Comparison of ENCODE assay signal across 17 cellular contexts in the genomic region with DNA sequence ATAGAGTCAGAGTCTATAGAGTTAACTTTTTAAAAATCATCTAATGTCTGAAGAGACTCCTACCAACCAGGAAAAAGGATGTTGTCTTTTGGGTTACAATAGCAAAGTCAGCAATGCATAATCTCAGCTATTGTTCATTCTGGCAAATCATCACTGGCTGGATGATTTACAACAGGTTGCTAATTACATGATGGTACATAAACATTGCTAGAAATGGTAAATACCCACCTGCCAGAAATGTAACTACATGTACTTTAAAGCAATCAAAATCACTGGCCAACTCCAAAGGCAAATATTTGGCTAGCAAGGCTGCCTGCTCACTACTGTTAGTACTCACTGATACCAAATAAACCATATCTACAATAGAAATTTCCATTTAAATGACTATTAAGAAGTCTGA.
DNase-seq lines count a peak whose midpoint lies in the region; ATAC-seq and TF ChIP-seq lines count a peak whose summit lies in the region.
"Had no signal": no experiment of that assay in that cellular context is flagged by ENCODE, and none has a peak within 500 bp of the region (broad histone marks: within the 10 kb centered on the region; RNA-seq: fewer than 3 reads in every experiment).

No MANE protein-coding gene starts in this region.

- H3K4me1 ChIP-seq in prostate gland (replicated peaks) = peaks cover 5% of the 10 kb centered on the region
- peaks cover 0 to 6% of the 10 kb centered on the region in 2 donors for H3K4me1 ChIP-seq in naive thymus-derived CD4-positive, alpha-beta T cell (ENCODE audit: control insufficient read depth in 2 of 2, insufficient read depth in 2 of 2, low read length in 2 of 2)

- no peak for TF ChIP-seq POLR2A in prostate gland (IDR thresholded peaks at IDR 0.05)

- ATAC-seq in WTC11 = peak; percentile 18; the same call in 1 of the 2 replicates
- ATAC-seq in naive thymus-derived CD4-positive, alpha-beta T cell = no peak

- intact Hi-C loops in prostate gland (cut with DNase I) = no loop called here
- intact Hi-C loops in naive thymus-derived CD4-positive, alpha-beta T cell (cut with micrococcal nuclease) = no loop called here

- peaks cover 58% of the 10 kb centered on the region for H3K4me1 Mint-ChIP-seq in WTC11
- H3K4me1 Mint-ChIP-seq in naive thymus-derived CD4-positive, alpha-beta T cell = peaks cover 18 to 78% (median 56%) of the 10 kb centered on the region in 7 donors

- H3K27me3 ChIP-seq in prostate gland (replicated peaks; ENCODE audit: insufficient read depth) = no peaks in the 10 kb centered on the region
- no peaks in the 10 kb centered on the region for H3K27me3 ChIP-seq in naive thymus-derived CD4-positive, alpha-beta T cell (ENCODE audit: control insufficient read depth in 2 of 2, insufficient read depth in 2 of 2, low read length in 2 of 2)
- H3K27me3 ChIP-seq: BE2C, cardiac muscle cell, suprapubic skin had no signal

- no peaks in the 10 kb centered on the region for H3K36me3 Mint-ChIP-seq in WTC11
- H3K36me3 Mint-ChIP-seq in naive thymus-derived CD4-positive, alpha-beta T cell = peaks cover 0 to 4% (median 0%) of the 10 kb centered on the region in 5 donors

- H3K4me3 Mint-ChIP-seq in WTC11 = no peak overlapping the region
- no peak overlapping the region for H3K4me3 Mint-ChIP-seq in naive thymus-derived CD4-positive, alpha-beta T cell

- peak; percentile 55 for DNase-seq in NCI-H1092 (lab: John Stamatoyannopoulos, UW)
- peak; percentile 89 for DNase-seq in NCI-H2081 treated with DMSO at 0.1 percent for 48 hours (lab: John Stamatoyannopoulos, UW)
- no peak for DNase-seq in WTC11 (ENCODE audit: low spot score)
- peak; percentile 55 for DNase-seq in prostate gland (ENCODE audit: low spot score)
- no peak for DNase-seq in AG08396 (ENCODE audit: low spot score)
- DNase-seq in NCI-H226 = no peak
- no peak for DNase-seq in naive thymus-derived CD4-positive, alpha-beta T cell
- DNase-seq: activated CD4-positive, alpha-beta T cell treated with anti-CD3 and anti-CD28 coated beads, Interleukin-2, amount 50 U/mL, for 4 hours; BE2C; effector CD4-positive, alpha-beta T cell; hippocampal formation; NCI-H446; occipital lobe; stimulated activated CD4-positive, alpha-beta T cell treated with anti-CD3 and anti-CD28 coated beads, Interleukin-4, amount 100 ng/mL, for 24 hours; stimulated activated CD8-positive, alpha-beta memory T cell treated with anti-CD3 and anti-CD28 coated beads, Interleukin-4, amount 100 ng/mL, for 48 hours had no signal

- POLR2A ChIA-PET in WTC11 (lab: Charles Lee) = no interaction called here
- POLR2A ChIA-PET in naive thymus-derived CD4-positive, alpha-beta T cell (lab: Charles Lee) = no interaction called here

- H3K27ac Mint-ChIP-seq in WTC11 = peak overlapping the region; percentile 20; the same call in 1 of the 2 replicates
- no peak overlapping the region for H3K27ac Mint-ChIP-seq in naive thymus-derived CD4-positive, alpha-beta T cell

- no peaks in the 10 kb centered on the region for H3K36me3 ChIP-seq in prostate gland
- H3K36me3 ChIP-seq in naive thymus-derived CD4-positive, alpha-beta T cell (ENCODE audit: control insufficient read depth in 2 of 3, insufficient read depth in 3 of 3, low read length in 3 of 3) = no peaks in the 10 kb centered on the region
- H3K36me3 ChIP-seq: BE2C, cardiac muscle cell, suprapubic skin had no signal

- H3K9me3 ChIP-seq in prostate gland = no peaks in the 10 kb centered on the region
- no peaks in the 10 kb centered on the region for H3K9me3 ChIP-seq in naive thymus-derived CD4-positive, alpha-beta T cell (ENCODE audit: control insufficient read depth in 2 of 3, low read length in 3 of 3)
- H3K9me3 ChIP-seq: BE2C, suprapubic skin had no signal

- CTCF ChIA-PET in WTC11 (lab: Charles Lee) = no interaction called here
- CTCF ChIA-PET in naive thymus-derived CD4-positive, alpha-beta T cell (lab: Charles Lee) = no interaction called here

- TF ChIP-seq CTCF in WTC11 (IDR thresholded peaks at IDR 0.05) (no peak), prostate gland (IDR thresholded peaks at IDR 0.05) (no peak)

- no peak overlapping the region for H3K4me3 ChIP-seq in prostate gland
- no peak overlapping the region for H3K4me3 ChIP-seq in naive thymus-derived CD4-positive, alpha-beta T cell (ENCODE audit: low read length)
- H3K4me3 ChIP-seq: cardiac muscle cell, suprapubic skin had no signal

- peaks cover 4% of the 10 kb centered on the region; the same call in 1 of the 2 replicates for H3K9me3 Mint-ChIP-seq in WTC11
- no peaks in the 10 kb centered on the region for H3K9me3 Mint-ChIP-seq in naive thymus-derived CD4-positive, alpha-beta T cell

- no peak overlapping the region for H3K27ac ChIP-seq in prostate gland
- H3K27ac ChIP-seq in naive thymus-derived CD4-positive, alpha-beta T cell (ENCODE audit: low read depth, low read length) = no peak overlapping the region
- H3K27ac ChIP-seq: cardiac muscle cell, suprapubic skin had no signal

- H3K27me3 Mint-ChIP-seq in WTC11 (ENCODE audit: low read depth) = no peaks in the 10 kb centered on the region
- peaks cover 0 to 9% (median 0%) of the 10 kb centered on the region in 5 donors for H3K27me3 Mint-ChIP-seq in naive thymus-derived CD4-positive, alpha-beta T cell

TF ChIP-seq in WTC11, 78 proteins besides CTCF, POLR2A, EP300 and RAD21 (continues in another document):
- TF ChIP-seq TCF7 (CRISPR knock-in tag; IDR thresholded peaks at IDR 0.05; ENCODE audit: low read depth) (no peak), ZNF317 (CRISPR knock-in tag; IDR thresholded peaks at IDR 0.05; ENCODE audit: borderline replicate concordance, low read depth) (no peak), KAT7 (CRISPR knock-in tag; IDR thresholded peaks at IDR 0.05; ENCODE audit: borderline replicate concordance) (no peak)
- TF ChIP-seq, protein P1, sequence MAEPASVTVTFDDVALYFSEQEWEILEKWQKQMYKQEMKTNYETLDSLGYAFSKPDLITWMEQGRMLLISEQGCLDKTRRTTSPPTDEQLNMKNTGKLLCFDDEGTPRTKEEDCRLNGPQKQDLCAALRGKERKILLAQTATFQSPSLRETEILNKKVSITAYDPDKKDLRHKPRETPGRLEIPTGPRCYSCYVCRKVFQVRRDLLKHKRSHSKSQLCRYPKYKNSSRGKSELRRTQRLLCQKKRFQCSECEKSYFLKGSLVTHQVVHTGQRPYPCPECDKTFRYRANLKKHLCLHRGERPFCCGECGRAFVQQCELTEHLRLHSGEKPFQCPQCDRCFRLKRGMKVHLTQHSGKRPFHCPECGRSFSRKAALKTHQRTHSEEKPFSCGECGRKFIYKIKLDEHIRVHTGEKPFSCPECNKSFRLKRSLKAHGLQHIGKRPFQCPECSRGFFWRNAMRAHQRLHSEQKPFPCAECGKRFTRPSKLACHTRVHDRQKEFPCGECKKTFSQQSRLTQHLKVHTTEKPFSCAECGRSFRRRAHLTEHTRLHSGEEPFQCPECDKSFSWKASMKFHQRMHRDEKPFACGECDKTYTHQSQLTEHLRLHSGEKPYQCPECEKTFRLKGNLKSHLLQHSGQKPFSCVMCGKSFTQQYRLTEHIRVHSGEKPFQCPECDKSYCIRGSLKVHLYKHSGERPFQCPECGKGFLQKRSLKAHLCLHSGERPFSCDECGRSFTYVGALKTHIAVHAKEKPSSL (CRISPR knock-in tag; conservative IDR thresholded peaks at IDR 0.05) = no peak
- TF ChIP-seq, protein P2, sequence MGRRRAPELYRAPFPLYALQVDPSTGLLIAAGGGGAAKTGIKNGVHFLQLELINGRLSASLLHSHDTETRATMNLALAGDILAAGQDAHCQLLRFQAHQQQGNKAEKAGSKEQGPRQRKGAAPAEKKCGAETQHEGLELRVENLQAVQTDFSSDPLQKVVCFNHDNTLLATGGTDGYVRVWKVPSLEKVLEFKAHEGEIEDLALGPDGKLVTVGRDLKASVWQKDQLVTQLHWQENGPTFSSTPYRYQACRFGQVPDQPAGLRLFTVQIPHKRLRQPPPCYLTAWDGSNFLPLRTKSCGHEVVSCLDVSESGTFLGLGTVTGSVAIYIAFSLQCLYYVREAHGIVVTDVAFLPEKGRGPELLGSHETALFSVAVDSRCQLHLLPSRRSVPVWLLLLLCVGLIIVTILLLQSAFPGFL (CRISPR knock-in tag; IDR thresholded peaks at IDR 0.05; ENCODE audit: borderline replicate concordance) = no peak
- TF ChIP-seq, protein P3, sequence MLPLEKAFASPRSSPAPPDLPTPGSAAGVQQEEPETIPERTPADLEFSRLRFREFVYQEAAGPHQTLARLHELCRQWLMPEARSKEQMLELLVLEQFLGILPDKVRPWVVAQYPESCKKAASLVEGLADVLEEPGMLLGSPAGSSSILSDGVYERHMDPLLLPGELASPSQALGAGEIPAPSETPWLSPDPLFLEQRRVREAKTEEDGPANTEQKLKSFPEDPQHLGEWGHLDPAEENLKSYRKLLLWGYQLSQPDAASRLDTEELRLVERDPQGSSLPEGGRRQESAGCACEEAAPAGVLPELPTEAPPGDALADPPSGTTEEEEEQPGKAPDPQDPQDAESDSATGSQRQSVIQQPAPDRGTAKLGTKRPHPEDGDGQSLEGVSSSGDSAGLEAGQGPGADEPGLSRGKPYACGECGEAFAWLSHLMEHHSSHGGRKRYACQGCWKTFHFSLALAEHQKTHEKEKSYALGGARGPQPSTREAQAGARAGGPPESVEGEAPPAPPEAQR (CRISPR knock-in tag; IDR thresholded peaks at IDR 0.05) = no peak
- TF ChIP-seq, protein P4, sequence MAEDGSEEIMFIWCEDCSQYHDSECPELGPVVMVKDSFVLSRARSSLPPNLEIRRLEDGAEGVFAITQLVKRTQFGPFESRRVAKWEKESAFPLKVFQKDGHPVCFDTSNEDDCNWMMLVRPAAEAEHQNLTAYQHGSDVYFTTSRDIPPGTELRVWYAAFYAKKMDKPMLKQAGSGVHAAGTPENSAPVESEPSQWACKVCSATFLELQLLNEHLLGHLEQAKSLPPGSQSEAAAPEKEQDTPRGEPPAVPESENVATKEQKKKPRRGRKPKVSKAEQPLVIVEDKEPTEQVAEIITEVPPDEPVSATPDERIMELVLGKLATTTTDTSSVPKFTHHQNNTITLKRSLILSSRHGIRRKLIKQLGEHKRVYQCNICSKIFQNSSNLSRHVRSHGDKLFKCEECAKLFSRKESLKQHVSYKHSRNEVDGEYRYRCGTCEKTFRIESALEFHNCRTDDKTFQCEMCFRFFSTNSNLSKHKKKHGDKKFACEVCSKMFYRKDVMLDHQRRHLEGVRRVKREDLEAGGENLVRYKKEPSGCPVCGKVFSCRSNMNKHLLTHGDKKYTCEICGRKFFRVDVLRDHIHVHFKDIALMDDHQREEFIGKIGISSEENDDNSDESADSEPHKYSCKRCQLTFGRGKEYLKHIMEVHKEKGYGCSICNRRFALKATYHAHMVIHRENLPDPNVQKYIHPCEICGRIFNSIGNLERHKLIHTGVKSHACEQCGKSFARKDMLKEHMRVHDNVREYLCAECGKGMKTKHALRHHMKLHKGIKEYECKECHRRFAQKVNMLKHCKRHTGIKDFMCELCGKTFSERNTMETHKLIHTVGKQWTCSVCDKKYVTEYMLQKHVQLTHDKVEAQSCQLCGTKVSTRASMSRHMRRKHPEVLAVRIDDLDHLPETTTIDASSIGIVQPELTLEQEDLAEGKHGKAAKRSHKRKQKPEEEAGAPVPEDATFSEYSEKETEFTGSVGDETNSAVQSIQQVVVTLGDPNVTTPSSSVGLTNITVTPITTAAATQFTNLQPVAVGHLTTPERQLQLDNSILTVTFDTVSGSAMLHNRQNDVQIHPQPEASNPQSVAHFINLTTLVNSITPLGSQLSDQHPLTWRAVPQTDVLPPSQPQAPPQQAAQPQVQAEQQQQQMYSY (CRISPR knock-in tag; IDR thresholded peaks at IDR 0.05) = no peak

Comparison
In these comparisons a context has a peak if more than half of its experiments do, and no peak if none do; other contexts are left out.
1. DNase-seq: peak in NCI-H1092 (single experiment), NCI-H2081 treated with DMSO at 0.1 percent for 48 hours (single experiment) and prostate gland (single experiment); none in WTC11 (single experiment), AG08396 (single experiment), NCI-H226 (single experiment) and naive thymus-derived CD4-positive, alpha-beta T cell (0 of 9).